Comparison of ENCODE assay signal across 9 cellular contexts in genomic region chr12:40158592-40159111, GRCh38. TPM values are rescaled to one million over a fixed set of nuclear protein-coding genes. Genes with fewer than 3 reads are reported as not detected.
DNase-seq lines count a peak whose midpoint lies in the region; ATAC-seq and TF ChIP-seq lines count a peak whose summit lies in the region.
"Had no signal": no experiment of that assay in that cellular context is flagged by ENCODE, and none has a peak within 500 bp of the region (broad histone marks: within the 10 kb centered on the region; RNA-seq: fewer than 3 reads in every experiment).

No MANE protein-coding gene starts in this region.

- H3K4me3 ChIP-seq in neutrophil (ENCODE audit: low read depth in 1 of 2, low read length in 1 of 2) (peak overlapping the region; percentile 31 to 43), GM23338 (no peak overlapping the region), HAP-1 (no peak overlapping the region)
- H3K4me3 ChIP-seq: heart right ventricle had no signal

- H3K36me3 Mint-ChIP-seq in GM23338 (ENCODE audit: low read depth), result peaks cover 33% of the 10 kb centered on the region; the same call in 2 of the 3 replicates

- H3K27me3 ChIP-seq in neutrophil (no peaks in the 10 kb centered on the region), GM23338 (ENCODE audit: insufficient read depth) (no peaks in the 10 kb centered on the region), HAP-1 (ENCODE audit: low read depth) (no peaks in the 10 kb centered on the region)
- H3K27me3 ChIP-seq: heart right ventricle had no signal

- H3K79me2 ChIP-seq in GM23338 (replicated peaks; ENCODE audit: insufficient read depth), result no peaks in the 10 kb centered on the region

- no peak overlapping the region for H3K27ac Mint-ChIP-seq in GM23338

- in situ Hi-C loops in HAP-1 (cut with MboI; ENCODE audit: low sequenced_read_pairs), result loop anchor here (25.0 kb wide), 1 partner anchor 154 kb away; no protein-coding TSS in a partner anchor

- no peak overlapping the region for H3K4me2 ChIP-seq in GM23338

- DNase-seq in OCI-M1 (lab: John Stamatoyannopoulos, UW) (peak; percentile 30), activated gamma-delta T cell treated with Interleukin-2 at 50 U/mL for 16 hours (no peak), GM23338 (ENCODE audit: low spot score) (no peak), HAP-1 (ENCODE audit: low spot score in 2 of 2) (no peak), DMS53 (lab: John Stamatoyannopoulos, UW) (no peak)
- DNase-seq: heart right ventricle had no signal

- H3K36me3 ChIP-seq in neutrophil (no peaks in the 10 kb centered on the region), GM23338 (ENCODE audit: insufficient read depth) (peaks cover 5% of the 10 kb centered on the region; the same call in 1 of the 2 replicates), HAP-1 (replicated peaks) (no peaks in the 10 kb centered on the region)
- H3K36me3 ChIP-seq: heart right ventricle had no signal

- H3F3A ChIP-seq in GM23338 (replicated peaks; ENCODE audit: low read depth), result no peaks in the 10 kb centered on the region

- H2AFZ ChIP-seq in GM23338, result no peak overlapping the region

- H3K9me3 ChIP-seq in neutrophil, result no peaks in the 10 kb centered on the region
- no peaks in the 10 kb centered on the region for H3K9me3 ChIP-seq in HAP-1

- H3K27me3 Mint-ChIP-seq in GM23338 (ENCODE audit: insufficient read depth, low read depth, poor library complexity), result peaks cover 1% of the 10 kb centered on the region

- peaks cover 44% of the 10 kb centered on the region for H3K9me3 Mint-ChIP-seq in GM23338

- H3K4me1 ChIP-seq in neutrophil (ENCODE audit: control insufficient read depth in 1 of 2, insufficient read depth in 1 of 2, low read depth in 1 of 2, low read length in 1 of 2), result peaks cover 48 to 58% of the 10 kb centered on the region in 2 experiments
- no peaks in the 10 kb centered on the region for H3K4me1 ChIP-seq in GM23338 (ENCODE audit: insufficient read depth)
- peaks cover 5% of the 10 kb centered on the region for H3K4me1 ChIP-seq in HAP-1

- no peaks in the 10 kb centered on the region for H3K9me2 ChIP-seq in GM23338 (ENCODE audit: insufficient read depth)

- peaks cover 11% of the 10 kb centered on the region for H3K4me1 Mint-ChIP-seq in GM23338

- H4K20me1 ChIP-seq in GM23338 (replicated peaks; ENCODE audit: insufficient read depth), result no peaks in the 10 kb centered on the region

- no peak overlapping the region for H3K4me3 Mint-ChIP-seq in GM23338

- peak; percentile 62 for ATAC-seq in GM18873 (IDR thresholded peaks at IDR 0.05; ENCODE audit: low FRiP score, unreplicated experiment)
- peak; percentile 81 for ATAC-seq in HG03025 (IDR thresholded peaks at IDR 0.05; ENCODE audit: low FRiP score, unreplicated experiment)
- no peak for ATAC-seq in GM23338

- TF ChIP-seq CTCF in neutrophil (IDR thresholded peaks at IDR 0.05) (no peak), GM23338 (conservative IDR thresholded peaks at IDR 0.05; ENCODE audit: low read depth in 2 of 2) (no peak)

- H3K27ac ChIP-seq in neutrophil, result peak overlapping the region; percentile 92
- H3K27ac ChIP-seq in GM23338 (ENCODE audit: low read depth), result no peak overlapping the region

TF ChIP-seq in GM23338, 12 proteins besides CTCF, POLR2A, EP300 and RAD21 (continues in another document):
- TF ChIP-seq ZNF114 (CRISPR knock-in tag; IDR thresholded peaks at IDR 0.05), result no peak
- TF ChIP-seq, protein P1, sequence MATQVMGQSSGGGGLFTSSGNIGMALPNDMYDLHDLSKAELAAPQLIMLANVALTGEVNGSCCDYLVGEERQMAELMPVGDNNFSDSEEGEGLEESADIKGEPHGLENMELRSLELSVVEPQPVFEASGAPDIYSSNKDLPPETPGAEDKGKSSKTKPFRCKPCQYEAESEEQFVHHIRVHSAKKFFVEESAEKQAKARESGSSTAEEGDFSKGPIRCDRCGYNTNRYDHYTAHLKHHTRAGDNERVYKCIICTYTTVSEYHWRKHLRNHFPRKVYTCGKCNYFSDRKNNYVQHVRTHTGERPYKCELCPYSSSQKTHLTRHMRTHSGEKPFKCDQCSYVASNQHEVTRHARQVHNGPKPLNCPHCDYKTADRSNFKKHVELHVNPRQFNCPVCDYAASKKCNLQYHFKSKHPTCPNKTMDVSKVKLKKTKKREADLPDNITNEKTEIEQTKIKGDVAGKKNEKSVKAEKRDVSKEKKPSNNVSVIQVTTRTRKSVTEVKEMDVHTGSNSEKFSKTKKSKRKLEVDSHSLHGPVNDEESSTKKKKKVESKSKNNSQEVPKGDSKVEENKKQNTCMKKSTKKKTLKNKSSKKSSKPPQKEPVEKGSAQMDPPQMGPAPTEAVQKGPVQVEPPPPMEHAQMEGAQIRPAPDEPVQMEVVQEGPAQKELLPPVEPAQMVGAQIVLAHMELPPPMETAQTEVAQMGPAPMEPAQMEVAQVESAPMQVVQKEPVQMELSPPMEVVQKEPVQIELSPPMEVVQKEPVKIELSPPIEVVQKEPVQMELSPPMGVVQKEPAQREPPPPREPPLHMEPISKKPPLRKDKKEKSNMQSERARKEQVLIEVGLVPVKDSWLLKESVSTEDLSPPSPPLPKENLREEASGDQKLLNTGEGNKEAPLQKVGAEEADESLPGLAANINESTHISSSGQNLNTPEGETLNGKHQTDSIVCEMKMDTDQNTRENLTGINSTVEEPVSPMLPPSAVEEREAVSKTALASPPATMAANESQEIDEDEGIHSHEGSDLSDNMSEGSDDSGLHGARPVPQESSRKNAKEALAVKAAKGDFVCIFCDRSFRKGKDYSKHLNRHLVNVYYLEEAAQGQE (IDR thresholded peaks at IDR 0.05; ENCODE audit: unreplicated experiment), result no peak
- TF ChIP-seq EZH2phosphoT487 (IDR thresholded peaks at IDR 0.05; ENCODE audit: unreplicated experiment), result no peak
- no peak for TF ChIP-seq ZNF331 (CRISPR knock-in tag; IDR thresholded peaks at IDR 0.05; ENCODE audit: low read depth)
- TF ChIP-seq ETS1 (IDR thresholded peaks at IDR 0.05), result no peak
- TF ChIP-seq EZH2 (IDR thresholded peaks at IDR 0.05; ENCODE audit: low read depth, unreplicated experiment), result no peak

RNA-seq across cellular contexts. Expression of gene SLC2A13, which starts 52.8 kb away (rescaled TPM):
- total RNA-seq in GM23338 (2014; rRNA removed; shearing (Covaris generic)), result 20.6 and 22.7 TPM in 2 replicates
- polyA plus RNA-seq in GM23338 (2016; fragmentation: Nextera tagmentation; extraction: Ambion mirVana), result 5.2 and 6.8 TPM in 2 replicates

Comparison
In these comparisons a context has a peak if more than half of its experiments do, and no peak if none do; other contexts are left out.
1. H3K4me3 ChIP-seq: peak in neutrophil (2 of 2); none in GM23338 (single experiment) and HAP-1 (single experiment).